ENCODE assay signal across 15 cellular contexts in the genomic region with DNA sequence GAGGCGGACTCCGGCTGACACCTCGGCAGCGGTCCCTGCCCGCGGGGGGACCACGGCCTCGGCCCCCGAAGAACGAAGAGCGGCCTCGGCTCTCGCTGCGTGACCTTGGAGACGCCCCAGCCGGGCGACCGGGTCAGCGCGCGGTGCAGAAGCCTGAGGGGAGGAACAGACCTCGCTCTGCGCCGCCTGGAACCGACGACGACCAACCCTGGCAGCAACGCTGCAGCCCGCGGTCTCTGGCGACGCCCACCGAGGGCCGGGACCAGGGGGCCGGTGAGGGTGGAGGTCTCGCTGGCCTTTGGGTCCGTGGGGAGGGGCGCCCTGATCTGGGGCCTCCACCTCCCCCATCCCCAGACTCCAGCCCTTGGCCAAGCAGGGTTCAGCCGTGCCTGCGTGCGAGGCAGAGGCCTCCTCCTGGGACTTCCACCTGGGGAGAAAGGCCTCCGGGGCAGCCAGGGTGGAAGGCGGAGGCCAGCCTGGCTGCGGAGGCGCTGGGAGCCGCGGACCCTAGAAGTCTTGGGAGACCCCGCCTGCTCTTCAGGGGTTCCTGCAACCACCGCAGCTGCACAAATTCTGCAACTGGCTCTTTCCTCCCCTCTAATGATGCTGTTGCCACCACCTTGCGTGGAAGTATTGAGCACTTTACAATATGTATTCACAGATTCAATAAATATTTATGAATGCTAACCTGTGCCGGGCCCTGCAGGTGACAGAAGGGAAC. TPM values are rescaled to one million over a fixed set of nuclear protein-coding genes. Genes with fewer than 3 reads are reported as not detected.
DNase-seq lines count a peak whose midpoint lies in the region; ATAC-seq and TF ChIP-seq lines count a peak whose summit lies in the region.
"Had no signal": no experiment of that assay in that cellular context is flagged by ENCODE, and none has a peak within 500 bp of the region (broad histone marks: within the 10 kb centered on the region; RNA-seq: fewer than 3 reads in every experiment).

No MANE protein-coding gene starts in this region.

- TF ChIP-seq CTCF in coronary artery (IDR thresholded peaks at IDR 0.05) (no peak), stomach (IDR thresholded peaks at IDR 0.05) (no peak), upper lobe of right lung (IDR thresholded peaks at IDR 0.05) (no peak)

- peaks cover 29% of the 10 kb centered on the region for H3K4me1 Mint-ChIP-seq in activated naive CD8-positive, alpha-beta T cell (ENCODE audit: low read depth)
- H3K4me1 Mint-ChIP-seq in activated naive CD8-positive, alpha-beta T cell treated with anti-CD3 and anti-CD28 coated beads for 36 hours = peaks cover 22% of the 10 kb centered on the region

- H3K9me3 Mint-ChIP-seq in activated naive CD8-positive, alpha-beta T cell (ENCODE audit: low read depth) = peaks cover 4% of the 10 kb centered on the region
- peaks cover 2% of the 10 kb centered on the region for H3K9me3 Mint-ChIP-seq in activated naive CD8-positive, alpha-beta T cell treated with anti-CD3 and anti-CD28 coated beads for 36 hours

- H3K27ac ChIP-seq in coronary artery (no peak overlapping the region), stomach (no peak overlapping the region), upper lobe of right lung (no peak overlapping the region)
- H3K27ac ChIP-seq: brain microvascular endothelial cell, SK-N-MC had no signal

- no peaks in the 10 kb centered on the region for H3K36me3 ChIP-seq in stomach
- H3K36me3 ChIP-seq in upper lobe of right lung = no peaks in the 10 kb centered on the region
- H3K36me3 ChIP-seq: brain microvascular endothelial cell had no signal

- H3K4me3 ChIP-seq in coronary artery (peak overlapping the region; percentile 61), stomach (peak overlapping the region; percentile 24 to 47 (median 27)), upper lobe of right lung (no peak overlapping the region)
- H3K4me3 ChIP-seq: SK-N-MC had no signal

- no peaks in the 10 kb centered on the region for H3K36me3 Mint-ChIP-seq in activated naive CD8-positive, alpha-beta T cell
- H3K36me3 Mint-ChIP-seq in activated naive CD8-positive, alpha-beta T cell treated with anti-CD3 and anti-CD28 coated beads for 36 hours = no peaks in the 10 kb centered on the region

- H3K9me3 ChIP-seq in stomach = peaks cover 3 to 6% (median 5%) of the 10 kb centered on the region in 4 donors
- H3K9me3 ChIP-seq in upper lobe of right lung = no peaks in the 10 kb centered on the region

- 20 to 69% (median 23%) methylated on average over 11 to 51 of the region's 51 CpGs for WGBS in stomach, 5 donors

- intact Hi-C loops in stomach (cut with DNase I; ENCODE audit: low total_unique reads) = no loop called here
- intact Hi-C loops in upper lobe of right lung (cut with DNase I) = no loop called here

- TF ChIP-seq EP300 in stomach (IDR thresholded peaks at IDR 0.05) = no peak

- peaks cover 26% of the 10 kb centered on the region for H3K27me3 Mint-ChIP-seq in activated naive CD8-positive, alpha-beta T cell
- peaks cover 35% of the 10 kb centered on the region for H3K27me3 Mint-ChIP-seq in activated naive CD8-positive, alpha-beta T cell treated with anti-CD3 and anti-CD28 coated beads for 36 hours

- H3K27ac Mint-ChIP-seq in activated naive CD8-positive, alpha-beta T cell = no peak overlapping the region
- no peak overlapping the region for H3K27ac Mint-ChIP-seq in activated naive CD8-positive, alpha-beta T cell treated with anti-CD3 and anti-CD28 coated beads for 36 hours
- H3K27ac Mint-ChIP-seq: activated naive CD4-positive, alpha-beta T cell treated with anti-CD3 and anti-CD28 coated beads for 36 hours had no signal

- TF ChIP-seq POLR2A in stomach (IDR thresholded peaks at IDR 0.05) = no peak

- DNase-seq in activated naive CD8-positive, alpha-beta T cell treated with anti-CD3 and anti-CD28 coated beads for 36 hours = no peak
- DNase-seq in coronary artery (ENCODE audit: low spot score) = no peak
- DNase-seq in iPS-NIHi7 (ENCODE audit: extremely low spot score) = peak; percentile 51
- no peak for DNase-seq in stomach
- no peak for DNase-seq in upper lobe of right lung
- DNase-seq: activated naive CD4-positive, alpha-beta T cell treated with anti-CD3 and anti-CD28 coated beads for 36 hours; brain microvascular endothelial cell; effector CD8-positive, alpha-beta T cell had no signal

- H3K4me3 Mint-ChIP-seq in activated naive CD8-positive, alpha-beta T cell = peak overlapping the region; percentile 22
- no peak overlapping the region for H3K4me3 Mint-ChIP-seq in activated naive CD8-positive, alpha-beta T cell treated with anti-CD3 and anti-CD28 coated beads for 36 hours
- H3K4me3 Mint-ChIP-seq: activated naive CD4-positive, alpha-beta T cell treated with anti-CD3 and anti-CD28 coated beads for 36 hours had no signal

- ATAC-seq in HG03378 (IDR thresholded peaks at IDR 0.05; ENCODE audit: unreplicated experiment) = no peak
- ATAC-seq in HG02840 (IDR thresholded peaks at IDR 0.05; ENCODE audit: low FRiP score, unreplicated experiment) = no peak
- no peak for ATAC-seq in upper lobe of right lung

- H3K4me1 ChIP-seq in stomach (peaks cover 13 to 33% (median 19%) of the 10 kb centered on the region in 4 donors), upper lobe of right lung (no peaks in the 10 kb centered on the region)

- peaks cover 0 to 88% (median 23%) of the 10 kb centered on the region in 3 donors for H3K27me3 ChIP-seq in stomach
- peaks cover 29% of the 10 kb centered on the region for H3K27me3 ChIP-seq in upper lobe of right lung

RNA-seq across cellular contexts. Expression of a gene that starts 44.3 kb away (rescaled TPM):
- total RNA-seq in activated naive CD8-positive, alpha-beta T cell treated with anti-CD3 and anti-CD28 coated beads for 36 hours = 10 to 100 TPM; 14.0 to 14.6 TPM
- 100 to 1,000 TPM in 3 of 5 donors, 10 to 100 TPM in 2; 23.9 to 346 (median 126) TPM for total RNA-seq in stomach
- 10 to 100 TPM in 2 of 3 donors, 1 to 10 TPM in 1; 4.7 to 12.4 (median 10.3) TPM for polyA plus RNA-seq in stomach
- total RNA-seq in upper lobe of right lung = 49.6 TPM

RNA-seq across cellular contexts. Expression of a gene that starts 45.2 kb away (rescaled TPM):
- total RNA-seq in activated naive CD8-positive, alpha-beta T cell treated with anti-CD3 and anti-CD28 coated beads for 36 hours = not detected
- total RNA-seq in stomach = 1 to 10 TPM in 1 of 5 donors, under 1 TPM in 2, not detected in 2; 0.43 to 5.5 (median 0.89) TPM
- polyA plus RNA-seq in stomach = under 1 TPM in 2 of 3 donors, not detected in 1; 0.13 to 0.19 TPM
- not detected for total RNA-seq in upper lobe of right lung
- total RNA-seq: activated naive CD4-positive, alpha-beta T cell treated with anti-CD3 and anti-CD28 coated beads for 36 hours; fibroblast of villous mesenchyme; HT1080 had no signal
- polyA plus RNA-seq: AG04450 had no signal
